ENCODE assay signal across 8 cellular contexts in the genomic region with DNA sequence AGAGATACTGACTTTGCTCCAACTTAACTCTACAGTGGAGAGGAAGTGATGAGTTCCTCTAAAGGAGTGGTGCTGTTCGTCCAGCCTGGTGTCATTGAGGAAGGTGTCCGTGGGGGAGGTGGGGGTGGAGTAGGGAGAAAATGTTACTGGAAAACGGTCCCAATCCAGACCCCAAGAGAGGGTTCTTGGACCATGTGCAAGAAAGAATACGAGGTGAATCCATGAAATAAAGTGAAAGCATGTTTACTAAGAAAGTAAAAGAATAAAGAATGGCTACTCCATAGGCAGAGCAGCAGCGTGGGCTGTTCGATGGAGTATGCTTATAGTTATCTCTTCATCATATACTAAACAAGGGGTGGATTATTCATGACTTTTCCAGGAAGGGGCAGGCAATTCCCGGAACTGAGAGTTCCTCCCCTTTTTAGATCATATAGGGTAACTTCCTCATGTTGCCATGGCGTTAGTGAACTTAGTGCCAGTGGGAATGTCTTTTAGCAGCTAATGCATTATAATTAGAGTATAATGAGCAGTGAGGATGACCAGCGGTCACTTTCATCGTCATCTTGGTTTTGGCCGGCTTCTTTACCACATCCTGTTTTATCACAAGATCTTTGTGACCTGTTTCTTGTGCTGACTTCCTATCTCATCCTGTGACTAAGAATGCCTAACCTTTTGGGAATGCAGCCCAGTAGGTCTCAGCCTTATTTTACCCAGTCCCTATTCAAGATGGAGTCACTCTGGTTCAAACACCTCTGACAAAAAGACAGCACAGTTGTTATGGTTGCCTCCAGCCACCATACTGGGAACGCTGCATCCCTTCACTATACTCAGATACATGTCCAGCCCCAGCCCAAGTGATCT. TPM values are rescaled to one million over a fixed set of nuclear protein-coding genes. Genes with fewer than 3 reads are reported as not detected.
DNase-seq lines count a peak whose midpoint lies in the region; ATAC-seq, FAIRE-seq and TF ChIP-seq lines count a peak whose summit lies in the region.

No MANE protein-coding gene starts in this region.

- H3K36me3 ChIP-seq in transverse colon, result no peaks in the 10 kb centered on the region

- no peak for TF ChIP-seq EP300 in transverse colon (IDR thresholded peaks at IDR 0.05; ENCODE audit: low read depth)

- no peak overlapping the region for H3K4me3 ChIP-seq in transverse colon

- H3K27me3 Mint-ChIP-seq in activated naive CD4-positive, alpha-beta T cell treated with anti-CD3 and anti-CD28 coated beads, Interleukin-2, amount 50 U/mL, for 24 hours, result no peaks in the 10 kb centered on the region

- peak overlapping the region; percentile 52 for H3K27ac Mint-ChIP-seq in activated naive CD4-positive, alpha-beta T cell treated with anti-CD3 and anti-CD28 coated beads, Interleukin-2, amount 50 U/mL, for 24 hours

- H3K4me1 ChIP-seq in transverse colon, result peaks cover 5 to 59% (median 35%) of the 10 kb centered on the region in 4 donors

- peak overlapping the region; percentile 45 for H3K4me3 Mint-ChIP-seq in activated naive CD4-positive, alpha-beta T cell treated with anti-CD3 and anti-CD28 coated beads, Interleukin-2, amount 50 U/mL, for 24 hours

- TF ChIP-seq POLR2A in transverse colon (IDR thresholded peaks at IDR 0.05), result no peak

- H3K27me3 ChIP-seq in transverse colon, result no peaks in the 10 kb centered on the region

- FAIRE-seq in D721Med (lab: Jason Lieb, UNC), result no peak

- intact Hi-C loops in transverse colon (cut with DNase I; ENCODE audit: low total_unique reads), result no loop called here

- no peak for TF ChIP-seq CTCF in transverse colon (IDR thresholded peaks at IDR 0.05)
- no peak for TF ChIP-seq CTCF in D721Med (IDR thresholded peaks at IDR 0.05; ENCODE audit: insufficient read depth, missing control alignments)

- H3K27ac ChIP-seq in transverse colon, result peak overlapping the region; percentile 20 to 84 (median 56)

- no peak for ATAC-seq in GM18520 (IDR thresholded peaks at IDR 0.05; ENCODE audit: unreplicated experiment)

- 58% methylated on average over 10 to 12 of the region's 12 CpGs for WGBS in transverse colon (ENCODE audit: low coverage in 1 of 2), 2 donors

- in situ Hi-C loops in transverse colon (cut with MboI; ENCODE audit: low pct_ligation_motif_present in 1 of 4, low pct_unique_long_range_greater_than_20kb in 1 of 4, low sequenced_read_pairs in 3 of 4), result no loop called here

- H3K9me3 ChIP-seq in transverse colon, result no peaks in the 10 kb centered on the region

- no peaks in the 10 kb centered on the region for H3K9me3 Mint-ChIP-seq in activated naive CD4-positive, alpha-beta T cell treated with anti-CD3 and anti-CD28 coated beads, Interleukin-2, amount 50 U/mL, for 24 hours

- DNase-seq in activated gamma-delta T cell treated with anti-CD3 and anti-CD28 coated beads, Interleukin-2, amount 50 U/mL, for 16 hours (ENCODE audit: low read depth), result peak; percentile 18
- DNase-seq in activated gamma-delta T cell (lab: John Stamatoyannopoulos, UW) (no peak), lung microvascular endothelial cell (ENCODE audit: low read depth in 2 of 2) (peak; percentile 46 to 93), transverse colon (no peak), D721Med (ENCODE audit: insufficient read length, low spot score) (no peak), GDM1 (lab: John Stamatoyannopoulos, UW) (no peak)

- peaks cover 21% of the 10 kb centered on the region for H3K4me1 Mint-ChIP-seq in activated naive CD4-positive, alpha-beta T cell treated with anti-CD3 and anti-CD28 coated beads, Interleukin-2, amount 50 U/mL, for 24 hours

- H3K36me3 Mint-ChIP-seq in activated naive CD4-positive, alpha-beta T cell treated with anti-CD3 and anti-CD28 coated beads, Interleukin-2, amount 50 U/mL, for 24 hours, result no peaks in the 10 kb centered on the region

RNA-seq across cellular contexts. Expression of gene CLEC3B, which starts 38.6 kb away (rescaled TPM):
- total RNA-seq in lung microvascular endothelial cell (0.20 and 0.22 TPM in 2 replicates), transverse colon (10 to 100 TPM in 3 of 4 donors, 1 to 10 TPM in 1; 6.0 to 70.7 (median 16.4) TPM)

Comparison
In these comparisons a context has a peak if more than half of its experiments do, and no peak if none do; other contexts are left out.
1. DNase-seq: peak in activated gamma-delta T cell treated with anti-CD3 and anti-CD28 coated beads, Interleukin-2, amount 50 U/mL, for 16 hours (single experiment) and lung microvascular endothelial cell (2 of 2); none in activated gamma-delta T cell (single experiment), transverse colon (single experiment), D721Med (single experiment) and GDM1 (single experiment).